Comparison of ENCODE assay signal across 36 cellular contexts in the genomic region with DNA sequence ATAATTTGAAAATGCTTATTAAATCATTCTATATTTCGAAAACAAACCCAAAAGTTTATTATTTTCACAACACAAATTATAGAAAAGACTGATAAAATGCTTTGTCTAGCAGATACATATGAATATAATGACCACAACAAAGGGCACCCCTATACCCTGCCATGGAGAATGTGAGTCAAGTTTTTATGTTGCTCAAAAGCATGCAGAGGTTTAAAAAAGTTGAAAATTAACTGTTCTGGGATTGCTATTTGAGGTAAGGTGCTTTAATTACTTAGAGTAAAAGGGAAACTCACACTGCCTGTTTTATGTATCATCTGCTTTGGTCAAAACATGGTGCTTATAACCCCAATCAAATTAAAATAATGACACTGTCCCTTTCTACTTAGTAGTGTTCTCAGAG. TPM values are rescaled to one million over a fixed set of nuclear protein-coding genes. Genes with fewer than 3 reads are reported as not detected.
"Had no signal": no experiment of that assay in that cellular context is flagged by ENCODE, and none has a peak within 500 bp of the region (broad histone marks: within the 10 kb centered on the region; RNA-seq: fewer than 3 reads in every experiment).

No MANE protein-coding gene starts in this region.

- H3K4me3 Mint-ChIP-seq: activated B cell treated with CpG ODN at 0.5 μM for 24 hours; activated CD4-positive, alpha-beta memory T cell treated with anti-CD3 and anti-CD28 coated beads for 36 hours; activated naive CD4-positive, alpha-beta T cell treated with anti-CD3 and anti-CD28 coated beads for 36 hours; activated naive CD8-positive, alpha-beta T cell; activated naive CD8-positive, alpha-beta T cell treated with anti-CD3 and anti-CD28 coated beads, Interleukin-2, amount 50 U/mL, for 24 hours; activated T-cell treated with anti-CD3 and anti-CD28 coated beads, Interleukin-2, amount 50 U/mL, for 4 hours; activated T-helper 1 cell treated with anti-CD3 and anti-CD28 coated beads, Interleukin-12 subunit alpha, Interleukin-12 subunit beta, Interleukin-2, Interleukin-4 antibody, amounts not matched to agents 30 ng/mL and 10 ng/mL and 1 ng/mL, durations not matched to agents 14 hours and 24 hours and 36 hours; brain; T-cell had no signal

- H3K9me3 ChIP-seq: MG63, Peyer's patch, SJSA1, SK-N-SH had no signal

- H3K4me1 Mint-ChIP-seq: activated B cell treated with CpG ODN at 0.5 μM for 24 hours; activated naive CD8-positive, alpha-beta T cell treated with anti-CD3 and anti-CD28 coated beads, Interleukin-2, amount 50 U/mL, for 24 hours; brain had no signal

- H3K27ac Mint-ChIP-seq: activated B cell treated with CpG ODN at 0.5 μM for 24 hours; activated naive CD8-positive, alpha-beta T cell; activated naive CD8-positive, alpha-beta T cell treated with anti-CD3 and anti-CD28 coated beads, Interleukin-2, amount 50 U/mL, for 24 hours; activated T-helper 1 cell treated with anti-CD3 and anti-CD28 coated beads, Interleukin-12 subunit alpha, Interleukin-12 subunit beta, Interleukin-2, Interleukin-4 antibody, amounts not matched to agents 30 ng/mL and 10 ng/mL and 1 ng/mL, durations not matched to agents 14 hours and 24 hours and 36 hours; brain; T-cell had no signal

- DNase-seq: activated B cell treated with CpG ODN at 0.5 μM for 24 hours; activated CD4-positive, alpha-beta memory T cell treated with anti-CD3 and anti-CD28 coated beads for 36 hours; activated CD4-positive, alpha-beta T cell treated with anti-CD3 and anti-CD28 coated beads for 4 hours; activated CD4-positive, alpha-beta T cell treated with anti-CD3 and anti-CD28 coated beads, Interleukin-2, amount 50 U/mL, for 1 hour; activated CD4-positive, CD25-positive, alpha-beta regulatory T cell treated with anti-CD3 and anti-CD28 coated beads, Interleukin-2, amount 50 U/mL, for 72 hours; activated CD8-positive, alpha-beta memory T cell treated with anti-CD3 and anti-CD28 coated beads, Interleukin-2, amount 50 U/mL, for 4 hours; activated gamma-delta T cell treated with Interleukin-2 at 50 U/mL for 16 hours; activated naive CD4-positive, alpha-beta T cell treated with anti-CD3 and anti-CD28 coated beads for 36 hours; activated naive CD8-positive, alpha-beta T cell treated with anti-CD3 and anti-CD28 coated beads, Interleukin-2, amount 50 U/mL, for 24 hours; activated T-cell treated with anti-CD3 and anti-CD28 coated beads for 4 hours; activated T-cell treated with anti-CD3 and anti-CD28 coated beads, Interleukin-2, amount 50 U/mL, for 4 hours; anterior cingulate cortex; central memory CD4-positive, alpha-beta T cell; Kasumi-1; MG63; NCI-H1048; NCI-H1105 treated with DMSO at 0.1 percent for 48 hours; NCI-H1436; NCI-H1694; NCI-H2029; NCI-H345; NCI-H524 treated with DMSO at 0.1 percent for 48 hours; PC-3; Peyer's patch; RPMI8226; SHP77 treated with DMSO at 0.1 percent for 48 hours; SK-N-SH; T-cell; T-helper 2 cell; T-helper 9 cell had no signal

- H3K27me3 Mint-ChIP-seq: activated B cell treated with CpG ODN at 0.5 μM for 24 hours; activated CD4-positive, alpha-beta memory T cell treated with anti-CD3 and anti-CD28 coated beads for 36 hours; activated naive CD8-positive, alpha-beta T cell; activated naive CD8-positive, alpha-beta T cell treated with anti-CD3 and anti-CD28 coated beads, Interleukin-2, amount 50 U/mL, for 24 hours; brain; T-cell had no signal

- ATAC-seq: activated naive CD8-positive, alpha-beta T cell treated with anti-CD3 and anti-CD28 coated beads, Interleukin-2, amount 50 U/mL, for 24 hours; activated T-cell treated with anti-CD3 and anti-CD28 coated beads, Interleukin-2, amount 50 U/mL, for 4 hours; PC-3; T-cell had no signal

RNA-seq across cellular contexts. Expression of a gene that starts 41.0 kb away (rescaled TPM):
- total RNA-seq: activated B cell treated with CpG ODN at 0.5 μM for 24 hours; activated CD4-positive, alpha-beta memory T cell treated with anti-CD3 and anti-CD28 coated beads for 36 hours; activated naive CD4-positive, alpha-beta T cell treated with anti-CD3 and anti-CD28 coated beads for 36 hours; activated T-cell treated with anti-CD3 and anti-CD28 coated beads, Interleukin-2, amount 50 U/mL, for 4 hours; activated T-helper 1 cell treated with anti-CD3 and anti-CD28 coated beads, Interleukin-12 subunit alpha, Interleukin-12 subunit beta, Interleukin-2, Interleukin-4 antibody, amounts not matched to agents 30 ng/mL and 10 ng/mL and 1 ng/mL, durations not matched to agents 14 hours and 24 hours and 36 hours; cerebellum; NCI-H460; PC-3; Peyer's patch; SJSA1; T-cell had no signal
